Comparison of ENCODE assay signal across 1 cellular context in genomic region chr1:117815926-117816325, GRCh38.
TF ChIP-seq lines count a peak whose summit lies in the region.

No MANE protein-coding gene starts in this region.

TF ChIP-seq in IMR-90, 13 proteins besides CTCF, POLR2A, EP300 and RAD21 (continued from another document):
- TF ChIP-seq SMC3 (IDR thresholded peaks at IDR 0.05; ENCODE audit: low read depth, low read length), result no peak; the same call in 1 of the 2 replicates
- TF ChIP-seq USF2 (IDR thresholded peaks at IDR 0.05; ENCODE audit: low read depth, low read length), result no peak
- no peak for TF ChIP-seq RCOR1 (IDR thresholded peaks at IDR 0.05; ENCODE audit: insufficient replicate concordance, low read length)
- TF ChIP-seq MXI1 (IDR thresholded peaks at IDR 0.05; ENCODE audit: borderline replicate concordance, low read depth, low read length), result no peak
- TF ChIP-seq MAFK (IDR thresholded peaks at IDR 0.05; ENCODE audit: low read depth, low read length), result no peak
- no peak for TF ChIP-seq ELK1 (IDR thresholded peaks at IDR 0.05; ENCODE audit: borderline replicate concordance, low read depth, low read length)
